ENCODE assay signal across 8 cellular contexts in the genomic region with DNA sequence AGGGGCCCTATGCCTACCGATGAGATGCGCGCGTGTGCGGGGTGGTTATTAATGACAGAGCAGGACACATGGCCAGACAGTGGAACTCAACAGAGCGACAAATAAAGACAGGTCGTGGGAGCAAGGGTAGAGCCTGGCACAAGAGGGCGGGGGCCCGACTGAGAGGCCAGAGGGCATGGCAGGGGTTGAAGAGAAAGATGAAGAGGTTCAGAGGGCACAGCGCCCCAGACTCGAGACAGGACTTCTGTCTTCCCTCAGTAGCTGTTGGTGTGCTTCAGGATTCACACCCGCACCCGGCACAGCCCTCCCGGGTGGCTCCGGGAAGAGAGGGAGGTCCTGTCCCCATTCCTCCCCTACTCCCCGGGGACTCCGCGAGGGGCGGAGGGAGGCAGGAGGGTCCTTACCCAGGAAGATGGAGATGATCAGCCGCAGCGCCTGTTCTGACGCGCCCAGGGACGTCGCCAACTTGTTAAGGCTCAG. TPM values are rescaled to one million over a fixed set of nuclear protein-coding genes. Genes with fewer than 3 reads are reported as not detected.
DNase-seq lines count a peak whose midpoint lies in the region; ATAC-seq and TF ChIP-seq lines count a peak whose summit lies in the region.

No MANE protein-coding gene starts in this region.

- H3K4me3 ChIP-seq in NT2/D1 (ENCODE audit: insufficient read length, low read depth) (peak overlapping the region; percentile 94), colonic mucosa (peak overlapping the region; percentile 91), mucosa of descending colon (peak overlapping the region; percentile 54)

- peak overlapping the region; percentile 91 for H3K9ac ChIP-seq in NT2/D1 (ENCODE audit: insufficient read length, low read depth)
- peak overlapping the region; percentile 91 to 96 for H3K9ac ChIP-seq in colonic mucosa (ENCODE audit: low read depth in 2 of 2, low read length in 2 of 2)

- peaks cover 20% of the 10 kb centered on the region for H3K36me3 ChIP-seq in NT2/D1 (ENCODE audit: insufficient read depth, insufficient read length, low read length)
- no peaks in the 10 kb centered on the region for H3K36me3 ChIP-seq in colonic mucosa
- H3K36me3 ChIP-seq in mucosa of descending colon (ENCODE audit: low read depth) = peaks cover 10% of the 10 kb centered on the region

- peaks cover 32% of the 10 kb centered on the region for H3K4me1 Mint-ChIP-seq in activated CD4-positive, alpha-beta T cell treated with anti-CD3 and anti-CD28 coated beads, Interleukin-2, amount 10 ng/mL, durations not matched to agents 24 days and 14 days

- no peaks in the 10 kb centered on the region for H3K27me3 ChIP-seq in NT2/D1 (ENCODE audit: insufficient read depth, insufficient read length)
- H3K27me3 ChIP-seq in colonic mucosa = no peaks in the 10 kb centered on the region

- H3K4me3 Mint-ChIP-seq in activated CD4-positive, alpha-beta T cell treated with anti-CD3 and anti-CD28 coated beads, Interleukin-2, amount 10 ng/mL, durations not matched to agents 24 days and 14 days = peak overlapping the region; percentile 90

- no peak for DNase-seq in activated CD4-positive, alpha-beta T cell treated with anti-CD3 and anti-CD28 coated beads, Interleukin-2, amount 10 ng/mL, durations not matched to agents 24 days and 14 days
- no peak for DNase-seq in activated CD4-positive, alpha-beta T cell treated with anti-CD3 and anti-CD28 coated beads for 48 hours
- DNase-seq in NT2/D1 (ENCODE audit: low read depth, low spot score) = peak; percentile 75
- peak; percentile 54 for DNase-seq in colonic mucosa
- peak in 1 of 3 donors; percentile 50 for DNase-seq in mucosa of descending colon
- DNase-seq in MV-4-11 (lab: John Stamatoyannopoulos, UW) = no peak

- ATAC-seq in HG02678 (IDR thresholded peaks at IDR 0.05; ENCODE audit: unreplicated experiment) = peak; percentile 22
- ATAC-seq in mucosa of descending colon = peak; percentile 21
- ATAC-seq in HG03342 (IDR thresholded peaks at IDR 0.05; ENCODE audit: unreplicated experiment) = no peak

- H3K9me3 Mint-ChIP-seq in activated CD4-positive, alpha-beta T cell treated with anti-CD3 and anti-CD28 coated beads, Interleukin-2, amount 10 ng/mL, durations not matched to agents 24 days and 14 days = no peaks in the 10 kb centered on the region

- H3K4me1 ChIP-seq in NT2/D1 (ENCODE audit: insufficient read depth, insufficient read length) (peaks cover 8% of the 10 kb centered on the region), colonic mucosa (peaks cover 23% of the 10 kb centered on the region), mucosa of descending colon (ENCODE audit: low read depth) (peaks cover 26% of the 10 kb centered on the region)

- TF ChIP-seq CTCF in colonic mucosa (IDR thresholded peaks at IDR 0.05) (no peak), mucosa of descending colon (IDR thresholded peaks at IDR 0.05) (no peak)

- no peaks in the 10 kb centered on the region for H3K9me3 ChIP-seq in NT2/D1 (ENCODE audit: insufficient read depth, low read length)
- H3K9me3 ChIP-seq in colonic mucosa = no peaks in the 10 kb centered on the region
- no peaks in the 10 kb centered on the region for H3K9me3 ChIP-seq in mucosa of descending colon

- intact Hi-C loops in activated CD4-positive, alpha-beta T cell treated with anti-CD3 and anti-CD28 coated beads, Interleukin-2, amount 10 ng/mL, durations not matched to agents 24 days and 14 days (cut with micrococcal nuclease) = loop anchor here (1.0 to 5.0 kb wide), 7 partner anchors 48 to 169 kb away; partner anchors contain the start of genes C12orf57, CLSTN3, EMG1 and PEX5
- intact Hi-C loops in colonic mucosa (cut with DNase I) (no loop called here), mucosa of descending colon (cut with DNase I, micrococcal nuclease) (no loop called here)

- peak overlapping the region; percentile 94 for H3K27ac ChIP-seq in colonic mucosa

- peaks cover 9% of the 10 kb centered on the region for H3K36me3 Mint-ChIP-seq in activated CD4-positive, alpha-beta T cell treated with anti-CD3 and anti-CD28 coated beads, Interleukin-2, amount 10 ng/mL, durations not matched to agents 24 days and 14 days (ENCODE audit: low read depth)

- peak overlapping the region; percentile 91 for H3K27ac Mint-ChIP-seq in activated CD4-positive, alpha-beta T cell treated with anti-CD3 and anti-CD28 coated beads, Interleukin-2, amount 10 ng/mL, durations not matched to agents 24 days and 14 days

- H3K27me3 Mint-ChIP-seq in activated CD4-positive, alpha-beta T cell treated with anti-CD3 and anti-CD28 coated beads, Interleukin-2, amount 10 ng/mL, durations not matched to agents 24 days and 14 days = no peaks in the 10 kb centered on the region

RNA-seq across cellular contexts. Expression of gene LPCAT3, which starts 0.4 kb away (rescaled TPM):
- total RNA-seq in activated CD4-positive, alpha-beta T cell treated with anti-CD3 and anti-CD28 coated beads, Interleukin-2, amount 10 ng/mL, durations not matched to agents 24 days and 14 days = 29.2 and 29.5 TPM in 2 replicates
- 10 to 100 TPM; 71.8 to 77.9 TPM for total RNA-seq in colonic mucosa
- 100 to 1,000 TPM in 2 of 3 donors, 10 to 100 TPM in 1; 79.8 to 121 (median 102) TPM for total RNA-seq in mucosa of descending colon

RNA-seq across cellular contexts. Expression of gene C1S, which starts 42.6 kb away (rescaled TPM):
- total RNA-seq in activated CD4-positive, alpha-beta T cell treated with anti-CD3 and anti-CD28 coated beads, Interleukin-2, amount 10 ng/mL, durations not matched to agents 24 days and 14 days = 1.9 and 2.6 TPM in 2 replicates
- total RNA-seq in colonic mucosa (10 to 100 TPM; 35.8 to 97.2 TPM), mucosa of descending colon (100 to 1,000 TPM in 2 of 3 donors, 10 to 100 TPM in 1; 36.0 to 304 (median 168) TPM)

RNA-seq across cellular contexts. Expression of gene EMG1, which starts 47.2 kb away (rescaled TPM):
- total RNA-seq in activated CD4-positive, alpha-beta T cell treated with anti-CD3 and anti-CD28 coated beads, Interleukin-2, amount 10 ng/mL, durations not matched to agents 24 days and 14 days = 129 and 131 TPM in 2 replicates
- total RNA-seq in colonic mucosa (10 to 100 TPM; 27.2 to 62.3 TPM), mucosa of descending colon (10 to 100 TPM; 29.6 to 33.7 (median 33.4) TPM)

RNA-seq across cellular contexts. Expression of gene PHB2, which starts 47.4 kb away (rescaled TPM):
- 474 and 487 TPM in 2 replicates for total RNA-seq in activated CD4-positive, alpha-beta T cell treated with anti-CD3 and anti-CD28 coated beads, Interleukin-2, amount 10 ng/mL, durations not matched to agents 24 days and 14 days
- total RNA-seq in colonic mucosa (100 to 1,000 TPM; 233 to 323 TPM), mucosa of descending colon (100 to 1,000 TPM; 204 to 266 (median 209) TPM)

Comparison
In these comparisons a context has a peak if more than half of its experiments do, and no peak if none do; other contexts are left out.
1. DNase-seq: peak in NT2/D1 (single experiment) and colonic mucosa (single experiment); none in activated CD4-positive, alpha-beta T cell treated with anti-CD3 and anti-CD28 coated beads, Interleukin-2, amount 10 ng/mL, durations not matched to agents 24 days and 14 days (single experiment), activated CD4-positive, alpha-beta T cell treated with anti-CD3 and anti-CD28 coated beads for 48 hours (single experiment) and MV-4-11 (single experiment).
2. RNA of gene C1S, which starts 42.6 kb away (total RNA-seq): 36.0 to 304 TPM in mucosa of descending colon and 35.8 to 97.2 TPM in colonic mucosa; 1.9 to 2.6 TPM in activated CD4-positive, alpha-beta T cell treated with anti-CD3 and anti-CD28 coated beads, Interleukin-2, amount 10 ng/mL, durations not matched to agents 24 days and 14 days; every median in the first group is over 10 times any median in the second.
3. Peak in every context shown above with its lines, with median percentiles within 50 percentile points of each other: H3K4me3 ChIP-seq.